18 cellular contexts compared by ENCODE assay signal in the genomic region with DNA sequence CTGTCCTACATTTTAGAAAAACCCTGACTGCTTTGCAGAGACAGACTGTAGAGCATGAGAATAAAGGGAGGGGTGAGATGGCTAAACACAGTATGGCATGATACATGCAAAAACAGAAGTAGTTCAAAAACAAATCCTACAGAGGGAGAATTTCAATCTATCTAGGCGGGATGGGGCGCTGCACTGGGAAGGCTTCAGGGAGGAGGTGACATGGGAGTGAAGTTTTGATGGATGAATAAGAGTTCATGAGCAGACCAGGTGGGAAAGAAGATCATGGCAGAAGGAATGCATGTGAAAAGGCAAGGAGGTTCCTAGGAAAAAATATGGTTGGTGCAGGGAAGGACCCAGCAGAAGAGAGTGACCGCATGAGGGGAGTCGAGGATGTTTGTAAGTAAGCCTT. TPM values are rescaled to one million over a fixed set of nuclear protein-coding genes. Genes with fewer than 3 reads are reported as not detected.
A peak's percentile ranks its signal among the peaks of the same experiment; 100 is the strongest.
DNase-seq lines count a peak whose midpoint lies in the region; ATAC-seq and TF ChIP-seq lines count a peak whose summit lies in the region.
"Had no signal": no experiment of that assay in that cellular context is flagged by ENCODE, and none has a peak within 500 bp of the region (broad histone marks: within the 10 kb centered on the region; RNA-seq: fewer than 3 reads in every experiment).

No MANE protein-coding gene starts in this region.

- CTCF ChIA-PET in HEK293 (lab: Yijun Ruan, JAX) = interaction anchor here (0.6 kb wide), 1 partner anchor 154 kb away, joined by 3 read pairs; no protein-coding TSS in a partner anchor

- H3K4me1 ChIP-seq in HEK293 (ENCODE audit: control insufficient read depth, insufficient read depth, low read length) (peaks cover 40% of the 10 kb centered on the region), endodermal cell (ENCODE audit: control insufficient read depth, insufficient read depth, low read length) (peaks cover 37% of the 10 kb centered on the region)

- H3K9ac ChIP-seq in endodermal cell (ENCODE audit: extremely low read depth, low read length, poor library complexity, severe bottlenecking) = no peak overlapping the region
- H3K9ac ChIP-seq: KMS-11 had no signal

- H3K36me3 Mint-ChIP-seq in activated naive CD8-positive, alpha-beta T cell = peaks cover 7% of the 10 kb centered on the region
- peaks cover 20% of the 10 kb centered on the region for H3K36me3 Mint-ChIP-seq in activated naive CD8-positive, alpha-beta T cell treated with anti-CD3 and anti-CD28 coated beads for 36 hours
- H3K36me3 Mint-ChIP-seq in endodermal cell (ENCODE audit: low read depth) = no peaks in the 10 kb centered on the region
- H3K36me3 Mint-ChIP-seq in neural crest cell (ENCODE audit: low read depth) = peaks cover 4% of the 10 kb centered on the region

- TF ChIP-seq CTCF in HEK293 (tag by site-specific recombination; IDR thresholded peaks at IDR 0.05) = no peak
- no peak for TF ChIP-seq CTCF in endodermal cell (conservative IDR thresholded peaks at IDR 0.05)
- no peak for TF ChIP-seq CTCF in neural crest cell (conservative IDR thresholded peaks at IDR 0.05)

- H3K4me3 Mint-ChIP-seq in activated naive CD8-positive, alpha-beta T cell = peak overlapping the region; percentile 63
- H3K4me3 Mint-ChIP-seq in activated naive CD8-positive, alpha-beta T cell treated with anti-CD3 and anti-CD28 coated beads for 36 hours = no peak overlapping the region
- no peak overlapping the region for H3K4me3 Mint-ChIP-seq in endodermal cell
- no peak overlapping the region for H3K4me3 Mint-ChIP-seq in neural crest cell

- ATAC-seq in HG03280 (IDR thresholded peaks at IDR 0.05; ENCODE audit: unreplicated experiment) (no peak), GM19324 (IDR thresholded peaks at IDR 0.05; ENCODE audit: low FRiP score, unreplicated experiment) (no peak)

- H3K4me1 Mint-ChIP-seq in activated naive CD8-positive, alpha-beta T cell (ENCODE audit: low read depth) = peaks cover 90% of the 10 kb centered on the region
- H3K4me1 Mint-ChIP-seq in activated naive CD8-positive, alpha-beta T cell treated with anti-CD3 and anti-CD28 coated beads for 36 hours = peaks cover 73% of the 10 kb centered on the region
- H3K4me1 Mint-ChIP-seq in endodermal cell (peaks cover 55% of the 10 kb centered on the region), neural crest cell (peaks cover 87% of the 10 kb centered on the region)

- no peak for DNase-seq in activated naive CD8-positive, alpha-beta T cell treated with anti-CD3 and anti-CD28 coated beads for 36 hours
- DNase-seq in endodermal cell (peak; percentile 31), neural crest cell (ENCODE audit: low read depth, low spot score) (no peak), AG08395 (ENCODE audit: low spot score) (no peak)
- DNase-seq: DMS53, EL, MV-4-11, NCI-H187 treated with DMSO at 0.1 percent for 48 hours, NCI-H226, NCI-H524 treated with DMSO at 0.1 percent for 48 hours, PC-9 had no signal

- peak overlapping the region; percentile 18 for H3K27ac Mint-ChIP-seq in activated naive CD8-positive, alpha-beta T cell
- H3K27ac Mint-ChIP-seq in activated naive CD8-positive, alpha-beta T cell treated with anti-CD3 and anti-CD28 coated beads for 36 hours = no peak overlapping the region
- no peak overlapping the region for H3K27ac Mint-ChIP-seq in endodermal cell
- peak overlapping the region; percentile 4 for H3K27ac Mint-ChIP-seq in neural crest cell (ENCODE audit: unreplicated experiment)

- no peaks in the 10 kb centered on the region for H3K9me3 Mint-ChIP-seq in activated naive CD8-positive, alpha-beta T cell (ENCODE audit: low read depth)
- H3K9me3 Mint-ChIP-seq in activated naive CD8-positive, alpha-beta T cell treated with anti-CD3 and anti-CD28 coated beads for 36 hours = no peaks in the 10 kb centered on the region
- H3K9me3 Mint-ChIP-seq in endodermal cell (no peaks in the 10 kb centered on the region), neural crest cell (no peaks in the 10 kb centered on the region)

- H3K27me3 ChIP-seq in endodermal cell (ENCODE audit: control insufficient read depth, insufficient read depth, low read length, poor library complexity, severe bottlenecking) = peaks cover 34% of the 10 kb centered on the region

- H3K27ac ChIP-seq in HEK293 (ENCODE audit: extremely low read depth, low read depth, low read length) (no peak overlapping the region), endodermal cell (ENCODE audit: low read depth, low read length) (no peak overlapping the region)
- H3K27ac ChIP-seq: KMS-11, PC-9, RWPE1 had no signal

- WGBS in endodermal cell (ENCODE audit: insufficient coverage in 1 of 2, insufficient read length in 1 of 2), 2 experiments = 96 to 97% methylated on average over 4 of the region's 4 CpGs

- H3K4me3 ChIP-seq in HEK293 (ENCODE audit: low read depth, low read length) = no peak overlapping the region
- H3K4me3 ChIP-seq in endodermal cell (ENCODE audit: low read length) = no peak overlapping the region
- H3K4me3 ChIP-seq: PC-9 had no signal

- POLR2A ChIA-PET in HEK293 (lab: Yijun Ruan, JAX) = interaction anchor here (1.7 to 2.5 kb wide), 2 partner anchors 11 to 19 kb away, joined by 7 to 16 read pairs; partner anchors contain the start of gene HS3ST3B1

- H3K9me3 ChIP-seq in HEK293 (ENCODE audit: control insufficient read depth, insufficient read depth, low read depth, low read length) (no peaks in the 10 kb centered on the region), endodermal cell (ENCODE audit: control insufficient read depth, low read length) (no peaks in the 10 kb centered on the region)

- H3K27me3 Mint-ChIP-seq in activated naive CD8-positive, alpha-beta T cell = no peaks in the 10 kb centered on the region
- no peaks in the 10 kb centered on the region for H3K27me3 Mint-ChIP-seq in activated naive CD8-positive, alpha-beta T cell treated with anti-CD3 and anti-CD28 coated beads for 36 hours
- H3K27me3 Mint-ChIP-seq in endodermal cell (ENCODE audit: insufficient read depth) (peaks cover 72% of the 10 kb centered on the region), neural crest cell (ENCODE audit: low read depth) (no peaks in the 10 kb centered on the region)

- H3K36me3 ChIP-seq in HEK293 (ENCODE audit: control insufficient read depth in 2 of 2, insufficient read depth in 1 of 2, low read length in 2 of 2) (no peaks in the 10 kb centered on the region), endodermal cell (ENCODE audit: control insufficient read depth, insufficient read depth, low read length) (no peaks in the 10 kb centered on the region)

TF ChIP-seq in HEK293, 187 proteins besides CTCF, POLR2A, EP300 and RAD21:
- TF ChIP-seq ZBTB48 (tag by site-specific recombination; IDR thresholded peaks at IDR 0.05) = no peak
- TF ChIP-seq, protein P1, sequence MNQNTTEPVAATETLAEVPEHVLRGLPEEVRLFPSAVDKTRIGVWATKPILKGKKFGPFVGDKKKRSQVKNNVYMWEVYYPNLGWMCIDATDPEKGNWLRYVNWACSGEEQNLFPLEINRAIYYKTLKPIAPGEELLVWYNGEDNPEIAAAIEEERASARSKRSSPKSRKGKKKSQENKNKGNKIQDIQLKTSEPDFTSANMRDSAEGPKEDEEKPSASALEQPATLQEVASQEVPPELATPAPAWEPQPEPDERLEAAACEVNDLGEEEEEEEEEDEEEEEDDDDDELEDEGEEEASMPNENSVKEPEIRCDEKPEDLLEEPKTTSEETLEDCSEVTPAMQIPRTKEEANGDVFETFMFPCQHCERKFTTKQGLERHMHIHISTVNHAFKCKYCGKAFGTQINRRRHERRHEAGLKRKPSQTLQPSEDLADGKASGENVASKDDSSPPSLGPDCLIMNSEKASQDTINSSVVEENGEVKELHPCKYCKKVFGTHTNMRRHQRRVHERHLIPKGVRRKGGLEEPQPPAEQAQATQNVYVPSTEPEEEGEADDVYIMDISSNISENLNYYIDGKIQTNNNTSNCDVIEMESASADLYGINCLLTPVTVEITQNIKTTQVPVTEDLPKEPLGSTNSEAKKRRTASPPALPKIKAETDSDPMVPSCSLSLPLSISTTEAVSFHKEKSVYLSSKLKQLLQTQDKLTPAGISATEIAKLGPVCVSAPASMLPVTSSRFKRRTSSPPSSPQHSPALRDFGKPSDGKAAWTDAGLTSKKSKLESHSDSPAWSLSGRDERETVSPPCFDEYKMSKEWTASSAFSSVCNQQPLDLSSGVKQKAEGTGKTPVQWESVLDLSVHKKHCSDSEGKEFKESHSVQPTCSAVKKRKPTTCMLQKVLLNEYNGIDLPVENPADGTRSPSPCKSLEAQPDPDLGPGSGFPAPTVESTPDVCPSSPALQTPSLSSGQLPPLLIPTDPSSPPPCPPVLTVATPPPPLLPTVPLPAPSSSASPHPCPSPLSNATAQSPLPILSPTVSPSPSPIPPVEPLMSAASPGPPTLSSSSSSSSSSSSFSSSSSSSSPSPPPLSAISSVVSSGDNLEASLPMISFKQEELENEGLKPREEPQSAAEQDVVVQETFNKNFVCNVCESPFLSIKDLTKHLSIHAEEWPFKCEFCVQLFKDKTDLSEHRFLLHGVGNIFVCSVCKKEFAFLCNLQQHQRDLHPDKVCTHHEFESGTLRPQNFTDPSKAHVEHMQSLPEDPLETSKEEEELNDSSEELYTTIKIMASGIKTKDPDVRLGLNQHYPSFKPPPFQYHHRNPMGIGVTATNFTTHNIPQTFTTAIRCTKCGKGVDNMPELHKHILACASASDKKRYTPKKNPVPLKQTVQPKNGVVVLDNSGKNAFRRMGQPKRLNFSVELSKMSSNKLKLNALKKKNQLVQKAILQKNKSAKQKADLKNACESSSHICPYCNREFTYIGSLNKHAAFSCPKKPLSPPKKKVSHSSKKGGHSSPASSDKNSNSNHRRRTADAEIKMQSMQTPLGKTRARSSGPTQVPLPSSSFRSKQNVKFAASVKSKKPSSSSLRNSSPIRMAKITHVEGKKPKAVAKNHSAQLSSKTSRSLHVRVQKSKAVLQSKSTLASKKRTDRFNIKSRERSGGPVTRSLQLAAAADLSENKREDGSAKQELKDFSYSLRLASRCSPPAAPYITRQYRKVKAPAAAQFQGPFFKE (tag by site-specific recombination; IDR thresholded peaks at IDR 0.05; ENCODE audit: borderline replicate concordance) = no peak
- no peak for TF ChIP-seq KLF9 (tag by site-specific recombination; IDR thresholded peaks at IDR 0.05; ENCODE audit: low read depth)
- peak; percentile 92 for TF ChIP-seq ZFP3 (tag by site-specific recombination; IDR thresholded peaks at IDR 0.05; ENCODE audit: low read depth)

RNA-seq across cellular contexts. Expression of gene HS3ST3B1, which starts 19.2 kb away (rescaled TPM):
- total RNA-seq in activated naive CD8-positive, alpha-beta T cell treated with anti-CD3 and anti-CD28 coated beads for 36 hours = 1 to 10 TPM; 5.8 to 5.9 TPM
- total RNA-seq in endodermal cell (1 to 10 TPM; 5.6 to 6.9 TPM), neural crest cell (57.0 and 58.3 TPM in 2 replicates)
- polyA plus RNA-seq in endodermal cell (2013, experiment 1 of 2) = 8.7 TPM
- polyA plus RNA-seq in endodermal cell (2013, experiment 2 of 2) = 7.3 TPM
- total RNA-seq: A673, PC-9 had no signal

Comparison
In these comparisons a context has a peak if more than half of its experiments do, and no peak if none do; other contexts are left out.
1. H3K27ac Mint-ChIP-seq: peak in activated naive CD8-positive, alpha-beta T cell (single experiment) and neural crest cell (single experiment); none in activated naive CD8-positive, alpha-beta T cell treated with anti-CD3 and anti-CD28 coated beads for 36 hours (single experiment) and endodermal cell (single experiment).